9 cellular contexts compared by ENCODE assay signal in the genomic region with DNA sequence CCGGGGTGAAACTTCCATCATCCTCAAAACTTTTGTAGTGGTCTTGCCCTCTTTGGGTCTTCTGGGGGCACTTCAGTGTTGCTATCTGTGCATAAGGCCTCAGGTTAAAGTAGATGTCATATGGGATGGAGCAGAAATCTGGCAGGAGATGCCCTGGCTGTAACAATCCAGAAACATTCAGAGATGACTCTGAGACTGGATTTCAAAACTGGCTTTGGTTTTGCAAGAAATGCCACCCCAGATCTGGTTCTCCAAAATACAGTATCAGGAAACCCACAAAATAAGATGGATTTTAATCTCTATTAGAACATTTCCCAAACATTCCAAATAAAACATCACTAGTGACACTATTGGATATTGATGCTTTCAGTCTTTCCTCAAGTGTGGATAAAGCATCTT.
DNase-seq lines count a peak whose midpoint lies in the region; ATAC-seq, FAIRE-seq and TF ChIP-seq lines count a peak whose summit lies in the region.
"Had no signal": no experiment of that assay in that cellular context is flagged by ENCODE, and none has a peak within 500 bp of the region (broad histone marks: within the 10 kb centered on the region; RNA-seq: fewer than 3 reads in every experiment).

No MANE protein-coding gene starts in this region.

- H3F3A ChIP-seq in GM23338 (replicated peaks; ENCODE audit: low read depth), result peaks cover 6% of the 10 kb centered on the region; the same call in 1 of the 2 replicates

- peak overlapping the region; percentile 29 for H3K4me2 ChIP-seq in GM23338
- H3K4me2 ChIP-seq in astrocyte (ENCODE audit: low read length), result peak overlapping the region; percentile 71
- peak overlapping the region; percentile 26 for H3K4me2 ChIP-seq in skeletal muscle satellite cell (ENCODE audit: low read length)

- DNase-seq in GM23338 (ENCODE audit: low spot score) (no peak), astrocyte (ENCODE audit: low read depth) (no peak), NCI-H82 (lab: John Stamatoyannopoulos, UW) (no peak), MG63 (no peak), HCEC 1CT (no peak)
- DNase-seq in effector memory CD8-positive, alpha-beta T cell, result no peak
- DNase-seq: stimulated activated naive CD4-positive, alpha-beta T cell treated with Interleukin-2 at 50 U/mL for 16 hours had no signal

- no peak for ATAC-seq in GM23338
- no peak for ATAC-seq in effector memory CD8-positive, alpha-beta T cell (replicated peaks)

- H3K4me1 Mint-ChIP-seq in GM23338 (peaks cover 56% of the 10 kb centered on the region), astrocyte (ENCODE audit: low read depth, unreplicated experiment) (peaks cover 36% of the 10 kb centered on the region)
- no peaks in the 10 kb centered on the region for H3K4me1 Mint-ChIP-seq in effector memory CD8-positive, alpha-beta T cell (ENCODE audit: low read depth in 2 of 2)

- no peak for FAIRE-seq in astrocyte (lab: Jason Lieb, UNC)

- H3K79me2 ChIP-seq in GM23338 (replicated peaks; ENCODE audit: insufficient read depth), result no peaks in the 10 kb centered on the region
- H3K79me2 ChIP-seq in astrocyte (ENCODE audit: insufficient read depth, low read length), result no peaks in the 10 kb centered on the region

- no peaks in the 10 kb centered on the region for H3K9me2 ChIP-seq in GM23338 (ENCODE audit: insufficient read depth)

- H3K27me3 ChIP-seq in GM23338 (ENCODE audit: insufficient read depth) (no peaks in the 10 kb centered on the region), astrocyte (ENCODE audit: insufficient read depth, low read length) (no peaks in the 10 kb centered on the region), iPS-20b (ENCODE audit: insufficient read depth, low read length) (no peaks in the 10 kb centered on the region), skeletal muscle satellite cell (ENCODE audit: control insufficient read depth, insufficient read depth, low read length) (no peaks in the 10 kb centered on the region), MG63 (no peaks in the 10 kb centered on the region)

- no peak for TF ChIP-seq CTCF in GM23338 (conservative IDR thresholded peaks at IDR 0.05; ENCODE audit: low read depth in 2 of 2)
- TF ChIP-seq CTCF in astrocyte (IDR thresholded peaks at IDR 0.05; ENCODE audit: insufficient read depth, low read depth, low read length), result no peak

- H3K36me3 Mint-ChIP-seq in GM23338 (ENCODE audit: low read depth) (peaks cover 5% of the 10 kb centered on the region; the same call in 1 of the 3 replicates), astrocyte (ENCODE audit: low read depth, unreplicated experiment) (no peaks in the 10 kb centered on the region)
- peaks cover 2% of the 10 kb centered on the region for H3K36me3 Mint-ChIP-seq in effector memory CD8-positive, alpha-beta T cell (ENCODE audit: insufficient read depth)

- H3K4me3 ChIP-seq in GM23338, result no peak overlapping the region
- H3K4me3 ChIP-seq in astrocyte (ENCODE audit: insufficient read depth, low read depth, low read length), result no peak overlapping the region
- H3K4me3 ChIP-seq in iPS-20b (ENCODE audit: low read length), result peak overlapping the region; percentile 14; the same call in 1 of the 2 replicates
- H3K4me3 ChIP-seq in skeletal muscle satellite cell (ENCODE audit: low read length), result no peak overlapping the region
- no peak overlapping the region for H3K4me3 ChIP-seq in MG63

- peaks cover 52% of the 10 kb centered on the region for H3K4me1 ChIP-seq in GM23338 (ENCODE audit: insufficient read depth)
- peaks cover 38% of the 10 kb centered on the region for H3K4me1 ChIP-seq in astrocyte (ENCODE audit: insufficient read depth, low read length)
- peaks cover 45% of the 10 kb centered on the region for H3K4me1 ChIP-seq in iPS-20b (ENCODE audit: insufficient read depth, low read length)
- peaks cover 37% of the 10 kb centered on the region for H3K4me1 ChIP-seq in skeletal muscle satellite cell (ENCODE audit: control insufficient read depth, insufficient read depth, low read length)

- H3K27ac Mint-ChIP-seq in GM23338, result peak overlapping the region; percentile 97
- no peak overlapping the region for H3K27ac Mint-ChIP-seq in astrocyte (ENCODE audit: unreplicated experiment)
- no peak overlapping the region for H3K27ac Mint-ChIP-seq in effector memory CD8-positive, alpha-beta T cell

- no peaks in the 10 kb centered on the region for H3K9me3 ChIP-seq in astrocyte (ENCODE audit: insufficient read depth, low read depth, low read length)
- H3K9me3 ChIP-seq in iPS-20b (ENCODE audit: insufficient read depth, low read depth, low read length), result no peaks in the 10 kb centered on the region
- H3K9me3 ChIP-seq in skeletal muscle satellite cell (replicated peaks; ENCODE audit: low read length), result no peaks in the 10 kb centered on the region
- H3K9me3 ChIP-seq in MG63, result no peaks in the 10 kb centered on the region

- H3K9ac ChIP-seq in astrocyte (ENCODE audit: low read length) (peak overlapping the region; percentile 38), iPS-20b (ENCODE audit: low read depth, low read length) (peak overlapping the region; percentile 60), skeletal muscle satellite cell (ENCODE audit: low read depth, low read length) (peak overlapping the region; percentile 37)

- H3K27ac ChIP-seq in GM23338 (ENCODE audit: low read depth) (peak overlapping the region; percentile 78), astrocyte (ENCODE audit: low read depth, low read length) (peak overlapping the region; percentile 55), iPS-20b (ENCODE audit: low read length) (peak overlapping the region; percentile 69)

- H3K9me3 Mint-ChIP-seq in GM23338, result no peaks in the 10 kb centered on the region
- no peaks in the 10 kb centered on the region for H3K9me3 Mint-ChIP-seq in astrocyte (ENCODE audit: unreplicated experiment)
- no peaks in the 10 kb centered on the region for H3K9me3 Mint-ChIP-seq in effector memory CD8-positive, alpha-beta T cell

- H4K20me1 ChIP-seq in GM23338 (replicated peaks; ENCODE audit: insufficient read depth) (no peaks in the 10 kb centered on the region), astrocyte (ENCODE audit: insufficient read depth, low read length) (no peaks in the 10 kb centered on the region)

- peaks cover 8% of the 10 kb centered on the region for H3K27me3 Mint-ChIP-seq in GM23338 (ENCODE audit: insufficient read depth, low read depth, poor library complexity)
- no peaks in the 10 kb centered on the region for H3K27me3 Mint-ChIP-seq in astrocyte (ENCODE audit: low read depth, unreplicated experiment)
- peaks cover 0 to 7% of the 10 kb centered on the region in 2 donors for H3K27me3 Mint-ChIP-seq in effector memory CD8-positive, alpha-beta T cell

- H3K36me3 ChIP-seq in GM23338 (ENCODE audit: insufficient read depth), result no peaks in the 10 kb centered on the region
- H3K36me3 ChIP-seq in astrocyte (ENCODE audit: insufficient read depth, low read length), result no peaks in the 10 kb centered on the region
- no peaks in the 10 kb centered on the region for H3K36me3 ChIP-seq in iPS-20b (ENCODE audit: insufficient read depth, low read depth, low read length)
- no peaks in the 10 kb centered on the region for H3K36me3 ChIP-seq in skeletal muscle satellite cell (ENCODE audit: insufficient read depth, low read length)
- no peaks in the 10 kb centered on the region for H3K36me3 ChIP-seq in MG63

- H3K4me3 Mint-ChIP-seq in GM23338 (peak overlapping the region; percentile 54; the same call in 2 of the 3 replicates), astrocyte (ENCODE audit: unreplicated experiment) (no peak overlapping the region)
- no peak overlapping the region for H3K4me3 Mint-ChIP-seq in effector memory CD8-positive, alpha-beta T cell

- H2AFZ ChIP-seq in GM23338, result no peak overlapping the region
- H2AFZ ChIP-seq in astrocyte (ENCODE audit: low read depth, low read length), result no peak overlapping the region

TF ChIP-seq in GM23338, 12 proteins besides CTCF, POLR2A, EP300 and RAD21:
- TF ChIP-seq NANOG (IDR thresholded peaks at IDR 0.05; ENCODE audit: borderline replicate concordance) (no peak), EZH2 (IDR thresholded peaks at IDR 0.05; ENCODE audit: low read depth, unreplicated experiment) (no peak), POLR2AphosphoS5 (IDR thresholded peaks at IDR 0.05; ENCODE audit: low read depth) (no peak), EZH2phosphoT487 (IDR thresholded peaks at IDR 0.05; ENCODE audit: unreplicated experiment) (no peak)
